8 cellular contexts compared by ENCODE assay signal in the genomic region with DNA sequence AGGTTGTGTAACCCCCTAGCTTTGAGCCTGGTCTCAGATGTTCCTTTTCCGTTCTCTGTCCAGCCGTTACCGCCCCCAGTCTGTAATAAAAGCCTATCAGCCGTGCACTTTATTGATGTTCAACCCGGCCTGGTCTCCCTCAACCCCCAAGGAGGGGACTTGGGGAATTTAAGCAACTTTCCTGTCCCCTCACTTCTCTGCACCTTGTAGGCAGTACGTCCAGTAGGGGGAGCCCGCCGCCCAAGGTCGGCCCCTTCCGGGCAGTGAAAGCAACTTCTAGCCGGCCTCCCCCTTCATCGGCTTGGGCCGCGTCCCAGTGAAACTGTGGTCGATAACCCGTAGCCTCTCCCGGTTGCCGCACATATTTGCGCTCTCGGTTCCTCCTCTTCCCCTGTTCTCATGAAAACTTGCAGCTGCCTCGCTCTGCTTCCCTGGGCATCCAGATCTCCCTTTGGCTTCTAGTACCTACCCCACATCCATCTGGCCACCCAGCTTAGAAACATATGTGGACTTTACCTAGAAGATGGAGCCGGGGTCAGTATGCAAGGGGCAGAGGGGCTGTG. TPM values are rescaled to one million over a fixed set of nuclear protein-coding genes. Genes with fewer than 3 reads are reported as not detected.
DNase-seq lines count a peak whose midpoint lies in the region; ATAC-seq, FAIRE-seq and TF ChIP-seq lines count a peak whose summit lies in the region.

No MANE protein-coding gene starts in this region.

- H2BK15ac ChIP-seq in mesenchymal stem cell (ENCODE audit: low read depth, poor library complexity, severe bottlenecking), result peak overlapping the region; percentile 27

- H2BK120ac ChIP-seq in mesenchymal stem cell (ENCODE audit: low read depth, low read length), result peak overlapping the region; percentile 43

- 4% methylated on average over 22 of the region's 22 CpGs for WGBS in mesenchymal stem cell

- peak overlapping the region; percentile 18 to 42 for H3K4ac ChIP-seq in mesenchymal stem cell (ENCODE audit: low read depth in 1 of 2, low read length in 2 of 2)

- peak overlapping the region; percentile 94 for H2AFZ ChIP-seq in mesenchymal stem cell (ENCODE audit: low read depth, low read length)

- H4K8ac ChIP-seq in mesenchymal stem cell (ENCODE audit: low read length), result peak overlapping the region; percentile 98

- peak overlapping the region; percentile 86 for H4K91ac ChIP-seq in mesenchymal stem cell (ENCODE audit: low read length)

- peak; percentile 41 for TF ChIP-seq CTCF in HL-60 (IDR thresholded peaks at IDR 0.05; ENCODE audit: insufficient read depth, low read length)

- peak overlapping the region; percentile 59 to 83 for H3K18ac ChIP-seq in mesenchymal stem cell (ENCODE audit: low read depth in 1 of 2, low read length in 2 of 2)

- no peak for TF ChIP-seq POLR2A in GM12891 (IDR thresholded peaks at IDR 0.05; ENCODE audit: low read depth, low read length)

- H2BK5ac ChIP-seq in mesenchymal stem cell (ENCODE audit: low read depth, low read length, poor library complexity, severe bottlenecking), result no peak overlapping the region

- H3K79me1 ChIP-seq in mesenchymal stem cell (replicated peaks; ENCODE audit: low read length, poor library complexity, severe bottlenecking), result no peaks in the 10 kb centered on the region

- H3K27me3 ChIP-seq in HL-60 (ENCODE audit: insufficient read depth, poor library complexity, severe bottlenecking), result no peaks in the 10 kb centered on the region
- H3K27me3 ChIP-seq in effector memory CD4-positive, alpha-beta T cell (replicated peaks; ENCODE audit: control insufficient read depth, insufficient read depth, low read length, poor library complexity, severe bottlenecking), result no peaks in the 10 kb centered on the region
- H3K27me3 ChIP-seq in mesenchymal stem cell (ENCODE audit: control insufficient read depth in 1 of 2, insufficient read depth in 1 of 2, low read length in 2 of 2), result no peaks in the 10 kb centered on the region

- peak overlapping the region; percentile 85 for H3K9ac ChIP-seq in mesenchymal stem cell (ENCODE audit: low read length)

- H3K9me3 ChIP-seq in effector memory CD4-positive, alpha-beta T cell (ENCODE audit: control insufficient read depth, low read length), result no peaks in the 10 kb centered on the region
- H3K9me3 ChIP-seq in mesenchymal stem cell (ENCODE audit: control insufficient read depth, low read length), result no peaks in the 10 kb centered on the region

- FAIRE-seq in GM12891 (lab: Jason Lieb, UNC), result peak; percentile 89

- peak overlapping the region in 1 of 2 experiments; percentile 14 for H3K23ac ChIP-seq in mesenchymal stem cell (ENCODE audit: low read length in 2 of 2)

- peaks cover 10% of the 10 kb centered on the region for H3K36me3 ChIP-seq in effector memory CD4-positive, alpha-beta T cell (ENCODE audit: control insufficient read depth, insufficient read depth, low read length)
- H3K36me3 ChIP-seq in mesenchymal stem cell (ENCODE audit: control insufficient read depth in 1 of 2, insufficient read depth in 2 of 2, low read depth in 1 of 2, low read length in 2 of 2), result peaks cover 19 to 51% of the 10 kb centered on the region in 2 experiments

- DNase-seq in GM12891 (ENCODE audit: insufficient read length, low spot score) (peak; percentile 51), HL-60 (ENCODE audit: low read depth in 1 of 2, low spot score in 1 of 2) (peak; percentile 63 to 84), NCI-H82 (lab: John Stamatoyannopoulos, UW) (peak; percentile 90), mesenchymal stem cell (peak; percentile 81)
- DNase-seq in activated CD8-positive, alpha-beta memory T cell treated with anti-CD3 and anti-CD28 coated beads for 1 hour (ENCODE audit: extremely low read depth in 1 of 2, low read depth in 1 of 2), result peak; percentile 40 to 73
- DNase-seq in effector memory CD4-positive, alpha-beta T cell, result peak; percentile 54 to 68 (median 56)
- DNase-seq in stimulated activated CD4-positive, alpha-beta T cell treated with anti-CD3 and anti-CD28 coated beads, TNF-alpha, amount 100 ng/mL, for 48 hours (ENCODE audit: low read depth in 3 of 3), result peak; percentile 62 to 84 (median 71)

- H3K14ac ChIP-seq in mesenchymal stem cell (ENCODE audit: low read length in 2 of 2), result peak overlapping the region in 1 of 2 experiments; percentile 1

- peaks cover 9% of the 10 kb centered on the region for H3K4me1 ChIP-seq in effector memory CD4-positive, alpha-beta T cell (ENCODE audit: control insufficient read depth, insufficient read depth, low read length, poor library complexity, severe bottlenecking)
- peaks cover 23% of the 10 kb centered on the region for H3K4me1 ChIP-seq in mesenchymal stem cell (ENCODE audit: control insufficient read depth, insufficient read depth, low read depth, low read length)

- H3K4me3 ChIP-seq in HL-60 (replicated peaks; ENCODE audit: insufficient read depth, low read length), result no peak overlapping the region
- peak overlapping the region; percentile 27 for H3K4me3 ChIP-seq in effector memory CD4-positive, alpha-beta T cell (ENCODE audit: insufficient read depth, low read depth, low read length, poor library complexity, severe bottlenecking)
- H3K4me3 ChIP-seq in mesenchymal stem cell (ENCODE audit: insufficient read depth in 1 of 2, low read depth in 1 of 2, low read length in 2 of 2), result peak overlapping the region in 1 of 2 experiments; percentile 70

- H3K27ac ChIP-seq in HL-60 (replicated peaks) (no peak overlapping the region), mesenchymal stem cell (ENCODE audit: low read length, poor library complexity, severe bottlenecking) (peak overlapping the region; percentile 18)
- H3K27ac ChIP-seq in effector memory CD4-positive, alpha-beta T cell (ENCODE audit: insufficient read depth, low read length, poor library complexity, severe bottlenecking), result peak overlapping the region; percentile 19

- H2AK5ac ChIP-seq in mesenchymal stem cell (ENCODE audit: low read length, severe bottlenecking), result peak overlapping the region; percentile 23

- peak overlapping the region; percentile 67 to 80 for H2BK12ac ChIP-seq in mesenchymal stem cell (ENCODE audit: low read length in 2 of 2)

- peak overlapping the region; percentile 72 for H3K4me2 ChIP-seq in mesenchymal stem cell (ENCODE audit: low read length, poor library complexity, severe bottlenecking)

- ATAC-seq in GM21515 (IDR thresholded peaks at IDR 0.05; ENCODE audit: unreplicated experiment), result no peak

TF ChIP-seq in GM12891, 5 proteins besides CTCF, POLR2A, EP300 and RAD21:
- TF ChIP-seq TAF1 (IDR thresholded peaks at IDR 0.05; ENCODE audit: low read depth, low read length) (no peak), POU2F2 (IDR thresholded peaks at IDR 0.05; ENCODE audit: low read depth, low read length) (0 out of 2 replicates have a peak, but pooled peaks have one; percentile 6), SPI1 (IDR thresholded peaks at IDR 0.05; ENCODE audit: low read depth, low read length) (peak; percentile 24; the same call in 1 of the 2 replicates)

RNA-seq across cellular contexts. Expression of gene PNPO, which starts 7.9 kb away (rescaled TPM):
- 14.5 TPM for polyA plus RNA-seq in GM12891 (2012; ENCODE audit: low read depth, missing spikeins)
- polyA plus RNA-seq in mesenchymal stem cell (2013, experiment 1 of 2), result 6.1 TPM
- polyA plus RNA-seq in mesenchymal stem cell (2013, experiment 2 of 2), result 5.4 TPM

RNA-seq across cellular contexts. Expression of gene PRR15L, which starts 8.4 kb away (rescaled TPM):
- 0.08 TPM for polyA plus RNA-seq in GM12891 (2012; ENCODE audit: low read depth, missing spikeins)
- polyA plus RNA-seq in mesenchymal stem cell (2013, experiment 1 of 2), result not detected
- polyA plus RNA-seq in mesenchymal stem cell (2013, experiment 2 of 2), result not detected

RNA-seq across cellular contexts. Expression of gene CDK5RAP3, which starts 21.6 kb away (rescaled TPM):
- polyA plus RNA-seq in GM12891 (2012; ENCODE audit: low read depth, missing spikeins), result 165 TPM
- 75.6 TPM for polyA plus RNA-seq in mesenchymal stem cell (2013, experiment 1 of 2)
- 69.9 TPM for polyA plus RNA-seq in mesenchymal stem cell (2013, experiment 2 of 2)

RNA-seq across cellular contexts. Expression of gene SP2, which starts 53.2 kb away (rescaled TPM):
- polyA plus RNA-seq in GM12891 (2012; ENCODE audit: low read depth, missing spikeins), result 9.9 TPM
- 25.4 TPM for polyA plus RNA-seq in mesenchymal stem cell (2013, experiment 1 of 2)
- polyA plus RNA-seq in mesenchymal stem cell (2013, experiment 2 of 2), result 26.2 TPM
